Comparison of ENCODE assay signal across 14 cellular contexts in genomic region chr1:19071674-19072281, GRCh38.
DNase-seq lines count a peak whose midpoint lies in the region; ATAC-seq and TF ChIP-seq lines count a peak whose summit lies in the region.
"Had no signal": no experiment of that assay in that cellular context is flagged by ENCODE, and none has a peak within 500 bp of the region (broad histone marks: within the 10 kb centered on the region; RNA-seq: fewer than 3 reads in every experiment).

No MANE protein-coding gene starts in this region.

- no peaks in the 10 kb centered on the region for H3K9me3 Mint-ChIP-seq in neural crest cell
- H3K9me3 Mint-ChIP-seq: CD14-positive monocyte had no signal

- TF ChIP-seq CTCF in right atrium auricular region (IDR thresholded peaks at IDR 0.05) (no peak), VCaP (conservative IDR thresholded peaks at IDR 0.05) (no peak), neural crest cell (conservative IDR thresholded peaks at IDR 0.05) (no peak), suprapubic skin (IDR thresholded peaks at IDR 0.05) (no peak)

- H3K36me3 Mint-ChIP-seq in neural crest cell (ENCODE audit: low read depth) = peaks cover 4% of the 10 kb centered on the region

- TF ChIP-seq EP300 in suprapubic skin (IDR thresholded peaks at IDR 0.05) = no peak

- H3K9me3 ChIP-seq in right atrium auricular region (no peaks in the 10 kb centered on the region), suprapubic skin (no peaks in the 10 kb centered on the region)
- H3K9me3 ChIP-seq: A549 had no signal

- intact Hi-C loops in left ventricle myocardium superior (cut with micrococcal nuclease) = no loop called here

- ATAC-seq in left ventricle myocardium superior = no peak
- ATAC-seq in HG02571 (IDR thresholded peaks at IDR 0.05; ENCODE audit: unreplicated experiment) = no peak
- ATAC-seq: A549 had no signal

- peaks cover 34% of the 10 kb centered on the region for H3K4me1 Mint-ChIP-seq in neural crest cell

- 70% methylated on average over 12 of the region's 15 CpGs for WGBS in suprapubic skin

- peak overlapping the region; percentile 35 for H3K27ac Mint-ChIP-seq in neural crest cell (ENCODE audit: unreplicated experiment)

- H3K27ac ChIP-seq in right atrium auricular region (no peak overlapping the region), VCaP (peak overlapping the region; percentile 100; the same call in 1 of the 2 replicates), suprapubic skin (no peak overlapping the region)

- H3K36me3 ChIP-seq in right atrium auricular region = peaks cover 43% of the 10 kb centered on the region
- H3K36me3 ChIP-seq in suprapubic skin = peaks cover 35% of the 10 kb centered on the region

- no peaks in the 10 kb centered on the region for H3K27me3 Mint-ChIP-seq in neural crest cell (ENCODE audit: low read depth)

- H3K4me1 ChIP-seq in right atrium auricular region = peaks cover 0 to 58% of the 10 kb centered on the region in 2 donors
- H3K4me1 ChIP-seq in suprapubic skin = peaks cover 76% of the 10 kb centered on the region

- H3K27me3 ChIP-seq in right atrium auricular region (no peaks in the 10 kb centered on the region), suprapubic skin (no peaks in the 10 kb centered on the region)

- H3K4me3 ChIP-seq in right atrium auricular region (no peak overlapping the region), suprapubic skin (no peak overlapping the region)
- H3K4me3 ChIP-seq: A549 had no signal

- DNase-seq in left ventricle myocardium superior (peak; percentile 11), right atrium auricular region (ENCODE audit: low spot score) (no peak), neural crest cell (ENCODE audit: low read depth, low spot score) (no peak), NCI-H2029 (lab: John Stamatoyannopoulos, UW) (no peak), suprapubic skin (ENCODE audit: low spot score in 2 of 2) (no peak)
- DNase-seq: GOT3, NCI-H187 treated with DMSO at 0.1 percent for 48 hours, NCI-H2171, NCI-H82, SHP77 treated with DMSO at 0.1 percent for 48 hours had no signal

- no peak for TF ChIP-seq POLR2A in suprapubic skin (IDR thresholded peaks at IDR 0.05)

- H3K4me3 Mint-ChIP-seq in neural crest cell = peak overlapping the region; percentile 22
- H3K4me3 Mint-ChIP-seq: CD14-positive monocyte had no signal
